In the genomic region with DNA sequence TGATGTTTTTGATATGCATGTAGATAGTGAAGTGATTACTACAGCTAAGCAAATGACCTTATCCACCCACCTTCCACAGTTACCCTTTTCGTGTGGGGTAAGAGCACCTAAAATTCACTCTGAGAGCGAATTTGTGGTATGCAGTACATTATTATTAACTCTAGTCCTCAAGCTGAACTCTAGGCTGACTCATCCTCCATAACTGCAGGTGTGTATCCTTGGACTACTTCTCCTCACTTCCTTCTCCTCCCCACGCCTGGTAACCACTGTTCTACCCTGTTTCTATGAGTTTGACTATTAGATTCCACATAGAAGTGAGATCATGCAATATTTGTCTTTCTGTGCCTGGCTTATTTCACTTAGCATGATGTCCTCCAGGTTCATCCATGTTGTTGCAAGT, we compare ENCODE assay signal across 24 cellular contexts.
"Had no signal": no experiment of that assay in that cellular context is flagged by ENCODE, and none has a peak within 500 bp of the region (broad histone marks: within the 10 kb centered on the region; RNA-seq: fewer than 3 reads in every experiment).

No MANE protein-coding gene starts in this region.

- ATAC-seq: activated CD4-positive, CD25-positive, alpha-beta regulatory T cell treated with anti-CD3 and anti-CD28 coated beads, Interleukin-2, amount 50 U/mL, for 24 hours; left lung; stimulated activated naive CD8-positive, alpha-beta T cell treated with anti-CD3 and anti-CD28 coated beads, Interleukin-15, amount 100 ng/mL, for 72 hours had no signal

- H3K9me3 Mint-ChIP-seq: activated CD4-positive, alpha-beta T cell treated with anti-CD3 and anti-CD28 coated beads, Interleukin-2, amount 10 ng/mL, durations not matched to agents 7 days and 5 days; dendritic cell treated with granulocyte-macrophage colony-stimulating factor and Interleukin-4, amounts not matched to agents 40 ng/mL and 50 ng/mL, for 4 days; T-helper 1 cell treated with Interleukin-12 subunit alpha and Interleukin-12 subunit beta and Interleukin-4 antibody, amounts not matched to agents 30 μg/mL and 1 μg/mL, for 36 hours had no signal

- H3K4me3 ChIP-seq: ascending aorta, breast epithelium, left lung, suprapubic skin, transverse colon, vagina had no signal

- H3K27ac ChIP-seq: ascending aorta, breast epithelium, left lung, suprapubic skin, transverse colon, vagina had no signal

- H3K27me3 ChIP-seq: ascending aorta, breast epithelium, left lung, suprapubic skin, transverse colon, vagina had no signal

- H3K4me3 Mint-ChIP-seq: activated CD4-positive, alpha-beta T cell treated with anti-CD3 and anti-CD28 coated beads, Interleukin-2, amount 10 ng/mL, durations not matched to agents 7 days and 5 days; dendritic cell treated with granulocyte-macrophage colony-stimulating factor and Interleukin-4, amounts not matched to agents 40 ng/mL and 50 ng/mL, for 4 days; stimulated activated naive CD8-positive, alpha-beta T cell treated with anti-CD3 and anti-CD28 coated beads, Interleukin-15, amount 100 ng/mL, for 72 hours; T-helper 1 cell treated with Interleukin-12 subunit alpha and Interleukin-12 subunit beta and Interleukin-4 antibody, amounts not matched to agents 30 μg/mL and 1 μg/mL, for 36 hours had no signal

- H3K4me1 ChIP-seq: ascending aorta, breast epithelium, left lung, vagina had no signal

- DNase-seq: activated CD4-positive, alpha-beta T cell treated with anti-CD3 and anti-CD28 coated beads, Interleukin-2, amount 10 ng/mL, durations not matched to agents 7 days and 5 days; activated CD8-positive, alpha-beta memory T cell treated with anti-CD3 and anti-CD28 coated beads for 24 hours; activated CD8-positive, alpha-beta memory T cell treated with anti-CD3 and anti-CD28 coated beads, Interleukin-2, amount 50 U/mL, for 48 hours; activated effector memory CD4-positive, alpha-beta T cell treated with anti-CD3 and anti-CD28 coated beads, Interleukin-2, amount 50 U/mL, for 16 hours; activated naive CD4-positive, alpha-beta T cell treated with anti-CD3 and anti-CD28 coated beads, Interleukin-2, amount 50 U/mL, for 16 hours; activated T-cell treated with anti-CD3 and anti-CD28 coated beads, Interleukin-2, amount 50 U/mL, for 48 hours; cerebellar nuclear complex; effector memory CD4-positive, alpha-beta T cell; foreskin melanocyte; hypothalamus; islet precursor cell; left lung; occipital lobe; posterior cingulate gyrus; stimulated activated CD4-positive, alpha-beta T cell treated with anti-CD3 and anti-CD28 coated beads, Interleukin-2, amount 100 ng/mL, for 24 hours; stimulated activated naive CD8-positive, alpha-beta T cell treated with anti-CD3 and anti-CD28 coated beads, Interleukin-15, amount 100 ng/mL, for 72 hours; transverse colon had no signal

- H3K9me3 ChIP-seq: ascending aorta, suprapubic skin, transverse colon, vagina had no signal

- H3K27ac Mint-ChIP-seq: activated CD4-positive, alpha-beta T cell treated with anti-CD3 and anti-CD28 coated beads, Interleukin-2, amount 10 ng/mL, durations not matched to agents 7 days and 5 days; dendritic cell treated with granulocyte-macrophage colony-stimulating factor and Interleukin-4, amounts not matched to agents 40 ng/mL and 50 ng/mL, for 4 days; T-helper 1 cell treated with Interleukin-12 subunit alpha and Interleukin-12 subunit beta and Interleukin-4 antibody, amounts not matched to agents 30 μg/mL and 1 μg/mL, for 36 hours had no signal

- H3K27me3 Mint-ChIP-seq: activated CD4-positive, alpha-beta T cell treated with anti-CD3 and anti-CD28 coated beads, Interleukin-2, amount 10 ng/mL, durations not matched to agents 7 days and 5 days; dendritic cell treated with granulocyte-macrophage colony-stimulating factor and Interleukin-4, amounts not matched to agents 40 ng/mL and 50 ng/mL, for 4 days; stimulated activated naive CD8-positive, alpha-beta T cell treated with anti-CD3 and anti-CD28 coated beads, Interleukin-15, amount 100 ng/mL, for 72 hours had no signal

- H3K36me3 ChIP-seq: ascending aorta, breast epithelium, left lung, suprapubic skin, transverse colon, vagina had no signal

- H3K4me1 Mint-ChIP-seq: activated CD4-positive, alpha-beta T cell treated with anti-CD3 and anti-CD28 coated beads, Interleukin-2, amount 10 ng/mL, durations not matched to agents 7 days and 5 days; stimulated activated naive CD8-positive, alpha-beta T cell treated with anti-CD3 and anti-CD28 coated beads, Interleukin-15, amount 100 ng/mL, for 72 hours had no signal
